Comparison of ENCODE assay signal across 21 cellular contexts in the genomic region with DNA sequence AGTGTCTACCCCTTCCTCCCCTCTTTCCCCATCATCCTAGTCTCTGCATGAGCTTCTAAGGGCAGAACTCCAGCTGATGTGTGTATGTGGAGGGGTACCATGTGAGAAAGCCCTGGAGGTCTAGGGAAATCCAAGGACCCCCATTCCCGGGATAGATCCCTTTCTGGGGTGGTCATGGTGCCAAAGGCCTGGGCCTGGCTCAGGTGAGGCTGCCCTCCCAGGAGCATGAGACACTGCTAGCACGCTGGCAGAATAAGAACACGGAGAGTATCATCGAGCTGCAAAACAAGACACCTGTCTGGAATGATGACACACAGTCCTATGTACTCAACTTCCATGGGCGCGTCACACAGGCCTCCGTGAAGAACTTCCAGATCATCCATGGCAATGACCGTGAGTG.
"Had no signal": no experiment of that assay in that cellular context is flagged by ENCODE, and none has a peak within 500 bp of the region (broad histone marks: within the 10 kb centered on the region; RNA-seq: fewer than 3 reads in every experiment).

No MANE protein-coding gene starts in this region.

- H3K36me3 Mint-ChIP-seq: naive B cell had no signal

- H3K36me3 ChIP-seq: colonic mucosa, prostate gland, uterus had no signal

- H3K4me3 Mint-ChIP-seq: naive B cell, nephron, type B pancreatic cell had no signal

- DNase-seq: colonic mucosa; dermis blood vessel endothelial cell; esophagus squamous epithelium; foreskin fibroblast; glutamatergic neuron; islet precursor cell; left ventricle myocardium inferior; lower lobe of right lung; mesenchymal stem cell; midbrain; naive B cell; occipital lobe; stimulated activated CD4-positive, alpha-beta T cell treated with anti-CD3 and anti-CD28 coated beads, Interleukin-12 subunit alpha, Interleukin-12 subunit beta, amount 100 ng/mL, for 4 hours; stimulated activated naive CD4-positive, alpha-beta T cell; uterus had no signal

- H3K27me3 ChIP-seq: colonic mucosa, esophagus squamous epithelium, gastroesophageal sphincter, uterus had no signal

- H3K27me3 Mint-ChIP-seq: naive B cell, type B pancreatic cell had no signal

- H3K27ac Mint-ChIP-seq: nephron, type B pancreatic cell had no signal

- ATAC-seq: gastroesophageal sphincter, lower lobe of right lung, sciatic nerve had no signal

- H3K9me3 Mint-ChIP-seq: naive B cell, nephron, type B pancreatic cell had no signal

- H3K4me3 ChIP-seq: colonic mucosa, esophagus squamous epithelium, gastroesophageal sphincter, left ventricle myocardium inferior, lower lobe of right lung, prostate gland, skin epidermis, uterus had no signal
